In the genomic region with DNA sequence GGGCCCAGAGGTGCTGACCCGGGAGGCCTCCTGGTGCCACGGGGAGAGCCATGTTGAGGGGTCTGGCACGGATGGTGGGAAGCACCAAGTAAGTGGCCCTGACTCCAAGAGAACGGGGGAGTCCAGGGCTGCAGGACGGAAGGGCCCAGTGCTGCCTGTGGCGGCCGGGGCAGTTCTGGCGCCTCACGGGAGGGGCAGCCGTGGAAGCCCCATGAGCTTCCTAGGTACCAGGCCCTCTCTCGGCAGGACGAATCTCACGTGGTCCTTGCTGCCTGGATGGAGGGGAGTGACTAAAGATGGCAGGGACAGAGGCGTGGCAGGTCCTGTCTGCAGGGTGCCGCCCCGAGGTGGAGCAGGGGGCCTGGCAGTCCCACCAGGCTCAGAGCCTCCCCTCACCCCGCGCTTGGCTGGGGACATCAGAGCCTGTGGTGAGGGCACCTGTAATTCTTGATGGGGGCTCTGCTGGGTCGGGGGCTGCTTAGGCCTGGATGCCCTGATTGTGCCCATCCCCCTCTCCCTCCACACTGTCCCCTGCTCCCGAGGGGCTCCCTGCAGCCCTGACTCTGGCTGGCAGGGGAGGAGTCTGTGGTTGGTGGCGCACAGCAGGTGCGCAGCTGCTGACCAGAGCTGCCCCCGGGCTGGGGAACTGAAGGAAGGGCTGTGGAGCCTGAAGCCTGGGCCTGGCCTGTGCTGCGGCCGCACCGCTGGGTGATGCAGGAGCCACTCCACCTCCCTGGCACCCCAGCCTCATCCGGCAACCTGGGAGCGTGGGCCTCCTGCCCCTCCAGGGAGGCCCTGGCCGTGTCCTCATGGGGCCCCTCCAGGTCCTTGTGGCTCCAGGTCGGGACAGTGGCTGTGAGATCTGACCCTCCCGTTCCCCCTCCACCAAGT, we compare ENCODE assay signal across 12 cellular contexts. TPM values are rescaled to one million over a fixed set of nuclear protein-coding genes. Genes with fewer than 3 reads are reported as not detected.
DNase-seq lines count a peak whose midpoint lies in the region; ATAC-seq, FAIRE-seq and TF ChIP-seq lines count a peak whose summit lies in the region.
"Had no signal": no experiment of that assay in that cellular context is flagged by ENCODE, and none has a peak within 500 bp of the region (broad histone marks: within the 10 kb centered on the region; RNA-seq: fewer than 3 reads in every experiment).

No MANE protein-coding gene starts in this region.

- H4K20me1 ChIP-seq in GM12878 (ENCODE audit: control insufficient read depth, insufficient read depth), result no peaks in the 10 kb centered on the region

- ATAC-seq in GM12878, result peak; percentile 45
- ATAC-seq in naive thymus-derived CD4-positive, alpha-beta T cell, result peak; percentile 14
- ATAC-seq: sciatic nerve had no signal

- H3K9ac ChIP-seq in GM12878 (ENCODE audit: control insufficient read depth, insufficient read depth, low read length), result no peak overlapping the region

- no peaks in the 10 kb centered on the region for H3K79me2 ChIP-seq in GM12878 (ENCODE audit: control insufficient read depth, insufficient read depth, low read length)

- intact Hi-C loops in GM12878 (cut with micrococcal nuclease; ENCODE audit: unreplicated experiment), result no loop called here
- intact Hi-C loops in naive thymus-derived CD4-positive, alpha-beta T cell (cut with micrococcal nuclease), result loop anchor here in 1 of 2 donors (10.0 kb wide), 1 partner anchor 101 kb away; no protein-coding TSS in a partner anchor

- TF ChIP-seq CTCF in GM12878 (IDR thresholded peaks at IDR 0.05 in 2 of 3, conservative IDR thresholded peaks at IDR 0.05 in 1 of 3; ENCODE audit: control insufficient read depth in 2 of 3, extremely low read depth in 1 of 3, insufficient read depth in 1 of 3, low read depth in 3 of 3, low read length in 3 of 3), result no peak

- no peak overlapping the region for H3K4me2 ChIP-seq in GM12878 (ENCODE audit: control insufficient read depth, insufficient read depth)

- TF ChIP-seq RAD21 in GM12878 (IDR thresholded peaks at IDR 0.05; ENCODE audit: insufficient read depth, low read depth, low read length), result no peak

- no peak for TF ChIP-seq POLR2A in GM12878 (IDR thresholded peaks at IDR 0.05; ENCODE audit: low read depth, low read length)

- no peaks in the 10 kb centered on the region; a peak in 1 of 4 replicates for H3K36me3 ChIP-seq in GM12878 (ENCODE audit: control insufficient read depth in 2 of 2, insufficient read depth in 2 of 2, low read length in 1 of 2)
- H3K36me3 ChIP-seq in naive thymus-derived CD4-positive, alpha-beta T cell (ENCODE audit: control insufficient read depth in 2 of 3, insufficient read depth in 3 of 3, low read length in 3 of 3), result no peaks in the 10 kb centered on the region
- H3K36me3 ChIP-seq in effector memory CD4-positive, alpha-beta T cell (ENCODE audit: control insufficient read depth, insufficient read depth, low read length), result no peaks in the 10 kb centered on the region
- no peaks in the 10 kb centered on the region for H3K36me3 ChIP-seq in MG63

- SMC1A ChIA-PET in GM12878 (lab: Charles Lee; ENCODE audit: uncharacterized antibody, unreplicated experiment), result no interaction called here

- CTCF ChIA-PET in GM12878 (lab: Yijun Ruan, JAX), result no interaction called here
- CTCF ChIA-PET in naive thymus-derived CD4-positive, alpha-beta T cell (lab: Charles Lee), result no interaction called here

- FAIRE-seq in GM12878 (lab: Jason Lieb, UNC), result no peak

- H3K4me3 Mint-ChIP-seq in naive thymus-derived CD4-positive, alpha-beta T cell, result peak overlapping the region in 7 of 10 donors; percentile 4 to 67 (median 33)

- peak overlapping the region in 2 of 9 donors; percentile 5 to 43 for H3K27ac Mint-ChIP-seq in naive thymus-derived CD4-positive, alpha-beta T cell
- H3K27ac Mint-ChIP-seq: CD4-positive, CD25-positive, alpha-beta regulatory T cell; naive B cell had no signal

- BruUV-seq in GM12878 (replicated peaks; lab: Mats Ljungman, UMichigan), result no TSS peak

- no peak overlapping the region for H2AFZ ChIP-seq in GM12878 (ENCODE audit: control insufficient read depth, low read depth, low read length)

- peaks cover 5 to 16% (median 13%) of the 10 kb centered on the region in 5 donors for H3K27me3 Mint-ChIP-seq in naive thymus-derived CD4-positive, alpha-beta T cell

- H3K4me1 Mint-ChIP-seq in naive thymus-derived CD4-positive, alpha-beta T cell, result peaks cover 0 to 18% (median 9%) of the 10 kb centered on the region in 7 donors

- no peaks in the 10 kb centered on the region; the same call in 2 of the 3 replicates for H3K9me3 ChIP-seq in GM12878 (replicated peaks; ENCODE audit: control insufficient read depth, insufficient read depth, low read length)
- H3K9me3 ChIP-seq in naive thymus-derived CD4-positive, alpha-beta T cell (ENCODE audit: control insufficient read depth in 2 of 3, low read length in 3 of 3), result no peaks in the 10 kb centered on the region
- no peaks in the 10 kb centered on the region for H3K9me3 ChIP-seq in effector memory CD4-positive, alpha-beta T cell (ENCODE audit: control insufficient read depth, low read length)
- H3K9me3 ChIP-seq in MG63, result no peaks in the 10 kb centered on the region

- no peaks in the 10 kb centered on the region for H3K27me3 ChIP-seq in GM12878 (replicated peaks in 1 of 2; ENCODE audit: control insufficient read depth in 2 of 2, insufficient read depth in 2 of 2, low read length in 1 of 2)
- peaks cover 0 to 5% of the 10 kb centered on the region in 2 donors for H3K27me3 ChIP-seq in naive thymus-derived CD4-positive, alpha-beta T cell (ENCODE audit: control insufficient read depth in 2 of 2, insufficient read depth in 2 of 2, low read length in 2 of 2)
- no peaks in the 10 kb centered on the region for H3K27me3 ChIP-seq in effector memory CD4-positive, alpha-beta T cell (replicated peaks; ENCODE audit: control insufficient read depth, insufficient read depth, low read length, poor library complexity, severe bottlenecking)
- no peaks in the 10 kb centered on the region for H3K27me3 ChIP-seq in MG63

- H3K27ac ChIP-seq in GM12878 (ENCODE audit: control insufficient read depth, insufficient read depth), result no peak overlapping the region
- no peak overlapping the region for H3K27ac ChIP-seq in naive thymus-derived CD4-positive, alpha-beta T cell (ENCODE audit: low read depth, low read length)
- H3K27ac ChIP-seq in effector memory CD4-positive, alpha-beta T cell (ENCODE audit: insufficient read depth, low read length, poor library complexity, severe bottlenecking), result no peak overlapping the region

- POLR2A ChIA-PET in GM12878 (lab: Charles Lee), result no interaction called here
- POLR2A ChIA-PET in naive thymus-derived CD4-positive, alpha-beta T cell (lab: Charles Lee), result interaction anchor here (0.6 kb wide), 1 partner anchor 9 kb away, joined by 4 read pairs; no protein-coding TSS in a partner anchor

- TF ChIP-seq EP300 in GM12878 (IDR thresholded peaks at IDR 0.05; ENCODE audit: borderline replicate concordance in 1 of 2, control insufficient read depth in 1 of 2, low read depth in 2 of 2, low read length in 2 of 2), result no peak

- RAD21 ChIA-PET in GM12878 (lab: Charles Lee; ENCODE audit: unreplicated experiment), result no interaction called here

- no peaks in the 10 kb centered on the region for H3K4me1 ChIP-seq in GM12878 (ENCODE audit: control insufficient read depth, insufficient read depth, low read length)
- H3K4me1 ChIP-seq in naive thymus-derived CD4-positive, alpha-beta T cell (ENCODE audit: control insufficient read depth in 2 of 2, insufficient read depth in 2 of 2, low read length in 2 of 2), result peaks cover 0 to 5% of the 10 kb centered on the region in 2 donors
- peaks cover 14% of the 10 kb centered on the region for H3K4me1 ChIP-seq in effector memory CD4-positive, alpha-beta T cell (ENCODE audit: control insufficient read depth, insufficient read depth, low read length, poor library complexity, severe bottlenecking)

- H3K4me3 ChIP-seq in Jurkat, Clone E6-1 (ENCODE audit: low read length), result peak overlapping the region; percentile 28
- H3K4me3 ChIP-seq in GM12878 (no peak overlapping the region), MG63 (no peak overlapping the region)
- H3K4me3 ChIP-seq in naive thymus-derived CD4-positive, alpha-beta T cell (ENCODE audit: low read length), result no peak overlapping the region
- H3K4me3 ChIP-seq in effector memory CD4-positive, alpha-beta T cell (ENCODE audit: insufficient read depth, low read depth, low read length, poor library complexity, severe bottlenecking), result no peak overlapping the region

- H3K36me3 Mint-ChIP-seq in naive thymus-derived CD4-positive, alpha-beta T cell, result no peaks in the 10 kb centered on the region
- H3K36me3 Mint-ChIP-seq: CD4-positive, CD25-positive, alpha-beta regulatory T cell; naive B cell had no signal

- no peaks in the 10 kb centered on the region for H3K9me3 Mint-ChIP-seq in naive thymus-derived CD4-positive, alpha-beta T cell
- H3K9me3 Mint-ChIP-seq: CD4-positive, CD25-positive, alpha-beta regulatory T cell; naive B cell had no signal

- 40% methylated on average over 28 of the region's 31 CpGs for WGBS in GM12878 (ENCODE audit: insufficient coverage, insufficient replicate concordance, low lambda C conversion rate, missing lambda C conversion rate)

- in situ Hi-C loops in GM12878 (cut with MboI), result no loop called here

- DNase-seq in CMK (ENCODE audit: low read depth) (peak; percentile 54), GM12878 (ENCODE audit: low read depth, low spot score) (no peak), DMS 273 (lab: John Stamatoyannopoulos, UW; ENCODE audit: unreplicated experiment) (no peak), MG63 (no peak)
- peak; percentile 41 for DNase-seq in Jurkat, Clone E6-1 (ENCODE audit: low read depth, low spot score)
- no peak for DNase-seq in naive thymus-derived CD4-positive, alpha-beta T cell
- no peak for DNase-seq in effector memory CD4-positive, alpha-beta T cell
- DNase-seq: kidney glomerular epithelial cell, naive B cell, NCI-H1048 had no signal

RNA-seq across cellular contexts. Expression of gene POFUT2, which starts 31.4 kb away (rescaled TPM):
- 19.6 TPM for polyA plus RNA-seq in Jurkat, Clone E6-1 (2012; ENCODE audit: insufficient read depth, insufficient read length)
- total RNA-seq in GM12878 (2013; cell fraction: nucleolus; rRNA removed), result 49.9 and 52.0 TPM in 2 replicates
- 5.3 and 7.6 TPM in 2 replicates for total RNA-seq in GM12878 (2014; rRNA removed)
- 3.6 and 4.5 TPM in 2 replicates for total RNA-seq in GM12878 (2014; rRNA removed; fragmentation: Illumina TruSeq; extraction: Trizol)
- total RNA-seq in GM12878 (2021), result 11.8 and 15.1 TPM in 2 replicates
- polyA plus RNA-seq in GM12878 (2011; ENCODE audit: low read depth), result 5.5 TPM
- 8.0 and 9.1 TPM in 2 replicates for polyA plus RNA-seq in GM12878 (2011; rRNA removed)
- polyA plus RNA-seq in GM12878 (2011; cell fraction: cytosol; rRNA removed), result 7.5 and 9.1 TPM in 2 replicates
- 97.7 and 118 TPM in 2 replicates for polyA plus RNA-seq in GM12878 (2011; cell fraction: nucleus; rRNA removed)
- polyA plus RNA-seq in GM12878 (2012), result 13.8 and 15.7 TPM in 2 replicates
- 4.7 and 8.0 TPM in 2 replicates for polyA plus RNA-seq in GM12878 (2014; fragmentation: Illumina TruSeq; extraction: Trizol)
- polyA plus RNA-seq in GM12878 (2014; fragmentation: Nextera tagmentation; extraction: Ambion mirVana), result 1 to 10 TPM; 1.2 to 1.6 TPM
- 12.2 and 12.7 TPM in 2 replicates for polyA plus RNA-seq in GM12878 (2014; rRNA removed)
- polyA plus RNA-seq in GM12878 (2016; fragmentation: Nextera tagmentation; extraction: Ambion mirVana), result 1 to 10 TPM; 5.2 to 6.0 TPM
- 6.0 and 9.5 TPM in 2 replicates for polyA minus RNA-seq in GM12878 (2011; rRNA and poly(A)+ RNA removed)
- 0.67 and 1.8 TPM in 2 replicates for polyA minus RNA-seq in GM12878 (2011; cell fraction: cytosol; rRNA and poly(A)+ RNA removed)
- 19.7 and 22.3 TPM in 2 replicates for polyA minus RNA-seq in GM12878 (2011; cell fraction: nucleus; rRNA and poly(A)+ RNA removed)
- total RNA-seq in naive thymus-derived CD4-positive, alpha-beta T cell, result 10 to 100 TPM; 20.1 to 53.3 (median 47.8) TPM
- 1 to 10 TPM; 3.8 to 5.4 TPM for polyA plus RNA-seq in naive thymus-derived CD4-positive, alpha-beta T cell
- total RNA-seq in MG63 (2014; rRNA removed; shearing (Covaris generic); ENCODE audit: low replicate concordance), result 16.9 and 33.0 TPM in 2 replicates

Comparison
In these comparisons a context has a peak if more than half of its experiments do, and no peak if none do; other contexts are left out.
1. DNase-seq: peak in CMK (single experiment) and Jurkat, Clone E6-1 (single experiment); none in GM12878 (single experiment), naive thymus-derived CD4-positive, alpha-beta T cell (0 of 9), DMS 273 (single experiment), effector memory CD4-positive, alpha-beta T cell (0 of 3) and MG63 (single experiment).